ENCODE assay signal across 16 cellular contexts in the genomic region with DNA sequence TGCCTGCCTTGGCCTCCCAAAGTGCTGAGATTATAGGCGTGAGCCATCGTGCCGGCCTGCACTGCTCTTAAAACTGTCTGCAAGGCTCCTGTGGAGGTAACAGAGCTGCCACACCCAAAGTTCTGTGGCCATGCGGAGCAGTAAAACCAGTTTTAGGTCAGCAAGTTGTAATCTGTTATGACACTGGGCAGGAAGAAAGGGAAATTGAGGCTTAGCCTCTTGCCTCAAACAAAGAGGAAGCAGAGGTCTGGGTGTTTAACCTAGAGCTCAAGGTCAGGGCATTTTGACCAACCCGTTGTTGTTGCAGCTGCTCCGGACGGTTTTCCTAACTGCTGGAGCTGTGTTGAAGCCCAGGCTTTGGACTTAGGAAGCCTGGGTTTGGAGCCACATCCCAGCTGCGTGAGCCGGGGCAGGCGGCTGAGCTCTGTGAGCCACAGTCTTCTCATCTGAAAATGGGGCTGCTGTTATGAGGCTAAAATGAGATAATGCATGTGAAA. TPM values are rescaled to one million over a fixed set of nuclear protein-coding genes. Genes with fewer than 3 reads are reported as not detected.
DNase-seq lines count a peak whose midpoint lies in the region; ATAC-seq and TF ChIP-seq lines count a peak whose summit lies in the region.
"Had no signal": no experiment of that assay in that cellular context is flagged by ENCODE, and none has a peak within 500 bp of the region (broad histone marks: within the 10 kb centered on the region; RNA-seq: fewer than 3 reads in every experiment).

No MANE protein-coding gene starts in this region.

- H3K27me3 ChIP-seq in HCT116 (ENCODE audit: insufficient read depth, low read length) (no peaks in the 10 kb centered on the region), esophagus squamous epithelium (no peaks in the 10 kb centered on the region), spleen (replicated peaks in 1 of 7) (no peaks in the 10 kb centered on the region)
- H3K27me3 ChIP-seq: uterus had no signal

- H3K9me3 ChIP-seq in HCT116 (ENCODE audit: control insufficient read depth in 1 of 2, insufficient read depth in 1 of 2, low read depth in 1 of 2, low read length in 2 of 2) (no peaks in the 10 kb centered on the region), esophagus squamous epithelium (no peaks in the 10 kb centered on the region), spleen (no peaks in the 10 kb centered on the region)
- H3K9me3 ChIP-seq: uterus had no signal

- RAD21 ChIA-PET in HCT116 (lab: Charles Lee; ENCODE audit: low non-redundant PET in 1 of 2, low total read pairs in 2 of 2, uncharacterized antibody in 2 of 2, unreplicated experiment in 2 of 2), result no interaction called here

- H3K4me2 ChIP-seq in HCT116 (ENCODE audit: low read length), result peak overlapping the region; percentile 83

- POLR2A ChIA-PET in HCT116 (lab: Charles Lee) (interaction anchor here (0.6 kb wide), 1 partner anchor 10 kb away, joined by 3 read pairs; no protein-coding TSS in a partner anchor), RWPE1 (lab: Yijun Ruan, JAX; ENCODE audit: low non-redundant PET) (no interaction called here)

- no peak overlapping the region for H3K27ac ChIP-seq in HCT116 (ENCODE audit: low read depth, low read length)
- H3K27ac ChIP-seq in RWPE1, result peak overlapping the region; percentile 25
- peak overlapping the region; percentile 82 to 89 (median 86) for H3K27ac ChIP-seq in esophagus squamous epithelium
- H3K27ac ChIP-seq in spleen, result peak overlapping the region; percentile 40 to 91 (median 88)
- H3K27ac ChIP-seq: uterus had no signal

- no TSS peak for BruUV-seq in HCT116 (replicated peaks; lab: Mats Ljungman, UMichigan)

- H3K9ac ChIP-seq in HCT116 (ENCODE audit: low read length), result peak overlapping the region; percentile 27; the same call in 1 of the 2 replicates

- TF ChIP-seq RAD21 in HCT116 (IDR thresholded peaks at IDR 0.05; ENCODE audit: low read depth), result no peak

- H3K36me3 ChIP-seq in HCT116 (ENCODE audit: control insufficient read depth in 1 of 2, insufficient read depth in 2 of 2, low read length in 2 of 2), result no peaks in the 10 kb centered on the region
- H3K36me3 ChIP-seq in esophagus squamous epithelium, result no peaks in the 10 kb centered on the region
- no peaks in the 10 kb centered on the region for H3K36me3 ChIP-seq in spleen
- H3K36me3 ChIP-seq: uterus had no signal

- no peaks in the 10 kb centered on the region for H4K20me1 ChIP-seq in HCT116 (ENCODE audit: insufficient read depth)

- CTCF ChIA-PET in HCT116 (lab: Charles Lee), result interaction anchor here (1.6 kb wide), 1 partner anchor 204 kb away, joined by 4 read pairs; no protein-coding TSS in a partner anchor
- CTCF ChIA-PET in RWPE1 (lab: Yijun Ruan, JAX), result interaction anchor here (0.6 to 1.2 kb wide), 5 partner anchors 17 to 281 kb away, joined by 3 to 5 read pairs (median 3); no protein-coding TSS in a partner anchor

- no peak for TF ChIP-seq CTCF in HCT116 (IDR thresholded peaks at IDR 0.05 in 2 of 3, conservative IDR thresholded peaks at IDR 0.05 in 1 of 3; ENCODE audit: borderline replicate concordance in 1 of 3, insufficient read depth in 1 of 3, low read depth in 2 of 3, low read length in 2 of 3)
- TF ChIP-seq CTCF in RWPE1 (conservative IDR thresholded peaks at IDR 0.05; ENCODE audit: low read depth), result no peak
- TF ChIP-seq CTCF in esophagus squamous epithelium (IDR thresholded peaks at IDR 0.05), result no peak
- TF ChIP-seq CTCF in spleen (IDR thresholded peaks at IDR 0.05 in 8 of 11, conservative IDR thresholded peaks at IDR 0.05 in 3 of 11), result no peak
- TF ChIP-seq CTCF in GM13977 (IDR thresholded peaks at IDR 0.05; ENCODE audit: extremely low read depth, insufficient read depth, missing control alignments), result no peak

- TF ChIP-seq POLR2A in HCT116 (IDR thresholded peaks at IDR 0.05; ENCODE audit: borderline replicate concordance, extremely low read depth, insufficient read depth, insufficient read length) (no peak), esophagus squamous epithelium (IDR thresholded peaks at IDR 0.05) (no peak), spleen (IDR thresholded peaks at IDR 0.05) (no peak)

- no peaks in the 10 kb centered on the region for H3K79me2 ChIP-seq in HCT116 (ENCODE audit: insufficient read depth, low read length)

- DNase-seq in HCT116 (ENCODE audit: low read depth, low spot score) (no peak), RWPE1 (ENCODE audit: low spot score) (peak; percentile 55), esophagus squamous epithelium (lab: John Stamatoyannopoulos, UW) (no peak), spleen (no peak), cerebellar nuclear complex (lab: John Stamatoyannopoulos, UW) (no peak), GM13977 (ENCODE audit: low spot score) (no peak), NCI-H1417 (lab: John Stamatoyannopoulos, UW) (no peak)
- DNase-seq: activated CD4-positive, alpha-beta T cell treated with anti-CD3 and anti-CD28 coated beads for 48 hours; anterior cingulate cortex; DMS79 treated with DMSO at 0.1 percent for 48 hours; midbrain; stimulated activated CD4-positive, alpha-beta T cell treated with anti-CD3 and anti-CD28 coated beads, Interleukin-1b, Interleukin-23, amount 100 ng/mL, for 48 hours; stimulated activated CD8-positive, alpha-beta memory T cell treated with anti-CD3 and anti-CD28 coated beads, Interleukin-4, amount 100 ng/mL, for 48 hours; T-cell; uterus had no signal

- H3K4me1 ChIP-seq in HCT116 (ENCODE audit: control insufficient read depth in 1 of 2, insufficient read depth in 2 of 2, low read length in 2 of 2) (peaks cover 8 to 55% of the 10 kb centered on the region in 2 experiments; a peak in 3 of 4 replicates), esophagus squamous epithelium (peaks cover 20 to 62% (median 44%) of the 10 kb centered on the region in 3 donors), spleen (peaks cover 10 to 63% (median 22%) of the 10 kb centered on the region in 6 donors)
- H3K4me1 ChIP-seq: uterus had no signal

- no peak overlapping the region for H2AFZ ChIP-seq in HCT116 (ENCODE audit: low read depth, low read length, poor library complexity, severe bottlenecking)

- no peaks in the 10 kb centered on the region for H3K9me2 ChIP-seq in HCT116 (ENCODE audit: insufficient read depth)

- ATAC-seq in HCT116 (no peak), GM18867 (IDR thresholded peaks at IDR 0.05; ENCODE audit: unreplicated experiment) (no peak)
- ATAC-seq: T-cell had no signal

- 45 to 67% methylated on average over 2 to 9 of the region's 10 CpGs for WGBS in esophagus squamous epithelium, 2 donors
- 33 to 77% (median 47%) methylated on average over 10 of the region's 10 CpGs for WGBS in spleen, 5 donors

- H3K4me3 ChIP-seq in HCT116 (replicated peaks in 1 of 2; ENCODE audit: low read depth in 1 of 2, low read length in 2 of 2) (no peak overlapping the region), esophagus squamous epithelium (no peak overlapping the region), spleen (peak overlapping the region in 1 of 8 donors; percentile 61)
- H3K4me3 ChIP-seq: uterus had no signal

- intact Hi-C loops in HCT116 (cut with micrococcal nuclease), result no loop called here
- intact Hi-C loops in esophagus squamous epithelium (cut with DNase I), result no loop called here
- intact Hi-C loops in spleen (cut with DNase I; ENCODE audit: low total_unique reads), result no loop called here

- in situ Hi-C loops in GM13977 (cut with MboI; ENCODE audit: low pct_unique_long_range_greater_than_20kb, low sequenced_read_pairs, unreplicated experiment), result no loop called here

TF ChIP-seq in HCT116, 20 proteins besides CTCF, POLR2A, EP300 and RAD21:
- TF ChIP-seq ZBTB33 (IDR thresholded peaks at IDR 0.05; ENCODE audit: extremely low read depth, insufficient replicate concordance, low read length), result no peak
- no peak for TF ChIP-seq SRF (IDR thresholded peaks at IDR 0.05; ENCODE audit: low read depth)
- TF ChIP-seq SP1 (IDR thresholded peaks at IDR 0.05; ENCODE audit: low read depth), result peak; percentile 51; the same call in 1 of the 2 replicates
- TF ChIP-seq MAX (IDR thresholded peaks at IDR 0.05), result peak; percentile 42; the same call in 1 of the 2 replicates

RNA-seq across cellular contexts. Expression of gene RRP12, which starts 7.4 kb away (rescaled TPM):
- total RNA-seq in HCT116 (2021; ENCODE audit: unreplicated experiment), result 67.0 TPM
- polyA plus RNA-seq in HCT116 (2012), result 44.4 and 47.7 TPM in 2 replicates
- total RNA-seq in esophagus squamous epithelium, result 10 to 100 TPM; 14.9 to 33.4 (median 23.9) TPM
- 10 to 100 TPM; 13.4 to 51.4 (median 24.6) TPM for total RNA-seq in spleen
- polyA plus RNA-seq in spleen, result 10 to 100 TPM; 12.3 to 30.3 (median 25.1) TPM

RNA-seq across cellular contexts. Expression of gene PGAM1, which starts 17.4 kb away (rescaled TPM):
- total RNA-seq in HCT116 (2021; ENCODE audit: unreplicated experiment), result 497 TPM
- 584 and 661 TPM in 2 replicates for polyA plus RNA-seq in HCT116 (2012)
- 100 to 1,000 TPM; 310 to 700 (median 514) TPM for total RNA-seq in esophagus squamous epithelium
- 100 to 1,000 TPM; 144 to 235 (median 197) TPM for total RNA-seq in spleen
- 100 to 1,000 TPM in 1 of 3 donors, 10 to 100 TPM in 2; 51.4 to 146 (median 98.8) TPM for polyA plus RNA-seq in spleen

RNA-seq across cellular contexts. Expression of gene EXOSC1, which starts 37.3 kb away (rescaled TPM):
- 38.9 TPM for total RNA-seq in HCT116 (2021; ENCODE audit: unreplicated experiment)
- 44.7 and 53.0 TPM in 2 replicates for polyA plus RNA-seq in HCT116 (2012)
- total RNA-seq in esophagus squamous epithelium, result 10 to 100 TPM; 12.4 to 44.8 (median 24.7) TPM
- total RNA-seq in spleen, result 10 to 100 TPM; 28.7 to 38.2 (median 33.8) TPM
- polyA plus RNA-seq in spleen, result 10 to 100 TPM; 42.1 to 50.5 (median 49.4) TPM

RNA-seq across cellular contexts. Expression of gene ZDHHC16, which starts 37.4 kb away (rescaled TPM):
- 34.0 TPM for total RNA-seq in HCT116 (2021; ENCODE audit: unreplicated experiment)
- polyA plus RNA-seq in HCT116 (2012), result 23.9 and 32.2 TPM in 2 replicates
- total RNA-seq in esophagus squamous epithelium, result 10 to 100 TPM; 17.0 to 36.9 (median 28.2) TPM
- total RNA-seq in spleen, result 10 to 100 TPM; 23.6 to 26.1 (median 25.1) TPM
- 10 to 100 TPM; 14.0 to 20.1 (median 15.7) TPM for polyA plus RNA-seq in spleen
